In the genomic region with DNA sequence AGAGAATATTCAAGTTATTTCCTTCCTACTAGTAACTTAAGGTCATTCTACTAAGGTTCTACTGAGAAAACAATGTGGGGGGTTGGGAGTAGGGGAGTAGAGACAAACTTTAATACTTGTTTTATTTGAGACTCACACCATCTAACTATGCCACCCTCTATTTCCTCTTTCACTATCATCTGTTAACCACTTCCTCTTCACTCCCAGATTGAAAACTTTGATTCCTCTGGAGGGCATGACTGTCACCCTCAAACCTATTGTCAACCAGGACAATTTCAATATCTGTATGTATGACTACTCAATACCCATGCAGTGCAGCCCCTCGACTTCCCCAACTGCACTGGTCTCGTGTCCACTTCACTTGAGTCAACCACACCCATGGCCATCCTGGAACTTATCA, we compare ENCODE assay signal across 15 cellular contexts.
"Had no signal": no experiment of that assay in that cellular context is flagged by ENCODE, and none has a peak within 500 bp of the region (broad histone marks: within the 10 kb centered on the region; RNA-seq: fewer than 3 reads in every experiment).

No MANE protein-coding gene starts in this region.

- H3K36me3 ChIP-seq: brain microvascular endothelial cell, esophagus muscularis mucosa, left lung, pancreas, stomach, thoracic aorta had no signal

- FAIRE-seq: kidney, pancreas, TTC549 had no signal

- H3K4me3 ChIP-seq: coronary artery, esophagus muscularis mucosa, hepatocyte, left lung, pancreas, stomach, thoracic aorta had no signal

- H3K27ac ChIP-seq: brain microvascular endothelial cell, coronary artery, esophagus muscularis mucosa, hepatocyte, left lung, pancreas, stomach, thoracic aorta had no signal

- DNase-seq: activated CD4-positive, alpha-beta T cell treated with anti-CD3 and anti-CD28 coated beads, Interleukin-2, amount 10 ng/mL, durations not matched to agents 7 days and 5 days; activated gamma-delta T cell treated with Interleukin-2 at 50 U/mL for 16 hours; activated naive CD8-positive, alpha-beta T cell treated with anti-CD3 and anti-CD28 coated beads for 36 hours; brain microvascular endothelial cell; kidney; left lung; naive B cell; pancreas; stomach had no signal

- H3K4me2 ChIP-seq: hepatocyte had no signal

- H3K27me3 ChIP-seq: brain microvascular endothelial cell, esophagus muscularis mucosa, hepatocyte, left lung, pancreas, stomach had no signal

- H3K9me3 ChIP-seq: esophagus muscularis mucosa, left lung, pancreas, stomach, thoracic aorta had no signal

- H3K4me1 ChIP-seq: esophagus muscularis mucosa, left lung, pancreas, stomach had no signal

- ATAC-seq: left lung, pancreas, sciatic nerve had no signal
